35 cellular contexts compared by ENCODE assay signal in the genomic region with DNA sequence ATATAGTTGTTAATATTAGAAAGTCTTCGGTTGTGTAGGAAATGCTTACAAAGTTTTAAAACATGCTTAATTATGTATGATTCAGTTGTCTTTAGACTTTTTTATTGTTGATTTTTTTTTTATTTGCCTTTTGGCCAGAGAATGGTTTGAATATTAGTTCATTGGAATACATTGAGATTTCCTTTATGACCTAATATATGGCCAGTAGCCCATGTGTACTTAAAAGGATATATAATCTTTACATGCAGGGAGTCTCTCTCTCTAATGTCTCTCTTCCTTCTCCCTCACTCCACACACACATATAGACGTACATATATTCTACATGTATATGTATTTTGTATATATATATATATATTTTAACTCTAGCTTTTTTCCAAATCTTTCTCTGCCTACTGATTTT.
"Had no signal": no experiment of that assay in that cellular context is flagged by ENCODE, and none has a peak within 500 bp of the region (broad histone marks: within the 10 kb centered on the region; RNA-seq: fewer than 3 reads in every experiment).

No MANE protein-coding gene starts in this region.

- H3K4me2 ChIP-seq: KMS-11 had no signal

- H3K4me3 ChIP-seq: MG63 had no signal

- H3K9ac ChIP-seq: KMS-11 had no signal

- DNase-seq: Karpas-422, Kasumi-1, KG1, MG63, MM.1S, MV-4-11, NCI-H1048, NCI-H1092, NCI-H1105, NCI-H1105 treated with DMSO at 0.1 percent for 48 hours, NCI-H1417, NCI-H1417 treated with DMSO at 0.1 percent for 48 hours, NCI-H1436, NCI-H1436 treated with DMSO at 0.1 percent for 48 hours, NCI-H146, NCI-H1694, NCI-H1694 treated with DMSO at 0.1 percent for 48 hours, NCI-H187, NCI-H187 treated with DMSO at 0.1 percent for 48 hours, NCI-H1930, NCI-H2029, NCI-H2029 treated with DMSO at 0.1 percent for 48 hours, NCI-H2081, NCI-H2081 treated with DMSO at 0.1 percent for 48 hours, NCI-H2107, NCI-H2171, NCI-H2171 treated with DMSO at 0.1 percent for 48 hours, NCI-H2227 treated with DMSO at 0.1 percent for 48 hours, NCI-H226, NCI-H345, NCI-H446, NCI-H446 treated with DMSO at 0.1 percent for 48 hours, NCI-H510A, NCI-H510A treated with DMSO at 0.1 percent for 48 hours had no signal

- H3K9me3 ChIP-seq: MG63 had no signal

- H3K27me3 ChIP-seq: MG63 had no signal

- H3K27ac ChIP-seq: KMS-11 had no signal
